In the genomic region with DNA sequence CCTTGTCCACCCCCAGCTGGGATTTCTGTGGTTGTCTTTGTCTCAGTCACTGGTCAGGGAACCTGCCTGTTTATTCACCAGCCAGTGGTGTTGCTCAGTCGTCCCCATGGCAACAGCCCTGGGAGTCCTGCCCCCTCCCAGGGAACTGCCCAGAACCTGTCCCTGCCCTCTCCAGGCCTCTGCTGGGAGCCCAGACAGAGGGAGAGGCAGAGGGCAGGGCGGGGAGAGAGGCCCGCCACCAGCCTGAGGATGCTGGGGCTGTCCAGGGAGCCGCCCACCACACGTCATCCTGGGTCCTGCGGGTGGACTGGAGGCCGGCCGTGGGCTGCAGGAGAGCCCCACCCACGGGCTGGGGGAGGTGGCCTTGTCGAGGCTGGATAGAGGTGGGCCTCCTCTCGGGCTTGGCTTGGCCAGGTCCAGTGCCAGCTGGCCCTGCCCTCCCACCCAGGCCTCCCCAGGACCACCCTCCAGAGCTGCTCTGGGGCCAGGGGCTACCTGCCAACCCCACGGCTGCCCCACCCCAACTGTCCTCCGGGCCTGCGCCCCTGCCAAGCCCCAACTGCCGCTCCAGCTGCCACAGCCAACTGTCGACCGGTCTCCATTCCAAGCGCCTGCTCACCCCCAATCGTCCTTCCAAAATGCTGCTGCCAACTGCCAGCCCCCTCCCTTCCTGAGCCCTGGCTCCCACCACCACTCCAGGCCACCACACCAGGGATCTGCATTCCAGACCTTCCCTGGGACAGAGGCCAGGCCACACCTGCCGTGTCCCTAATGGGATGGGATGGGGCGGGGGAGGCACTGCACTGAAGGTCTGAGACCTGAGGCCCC, we compare ENCODE assay signal across 8 cellular contexts. TPM values are rescaled to one million over a fixed set of nuclear protein-coding genes. Genes with fewer than 3 reads are reported as not detected.
A peak's percentile ranks its signal among the peaks of the same experiment; 100 is the strongest.
DNase-seq lines count a peak whose midpoint lies in the region; ATAC-seq and TF ChIP-seq lines count a peak whose summit lies in the region.

No MANE protein-coding gene starts in this region.

- no peaks in the 10 kb centered on the region for H4K20me1 ChIP-seq in OCI-LY7 (ENCODE audit: insufficient read depth, low read length)

- intact Hi-C loops in heart right ventricle (cut with DNase I): no loop called here
- intact Hi-C loops in OCI-LY7 (cut with micrococcal nuclease; ENCODE audit: unreplicated experiment): no loop called here

- H3K4me3 ChIP-seq in heart right ventricle: peak overlapping the region in 2 of 10 donors; percentile 11 to 12
- H3K4me3 ChIP-seq in OCI-LY7 (ENCODE audit: low read depth, low read length, poor library complexity, severe bottlenecking): no peak overlapping the region

- 21 to 28% methylated on average over 19 to 21 of the region's 21 CpGs for WGBS in heart right ventricle, 2 donors

- H3K9me3 ChIP-seq in heart right ventricle (no peaks in the 10 kb centered on the region), OCI-LY7 (ENCODE audit: low read length) (no peaks in the 10 kb centered on the region)

- peak; percentile 94 for DNase-seq in DMS79 (lab: John Stamatoyannopoulos, UW)
- DNase-seq in NCI-H187 treated with DMSO at 0.1 percent for 48 hours (lab: John Stamatoyannopoulos, UW): peak; percentile 23
- peak; percentile 87 to 92 for DNase-seq in heart right ventricle
- DNase-seq in pulmonary artery endothelial cell (ENCODE audit: low read depth, low spot score): peak; percentile 68
- DNase-seq in stimulated activated naive CD4-positive, alpha-beta T cell treated with Interleukin-2 at 50 U/mL for 16 hours (lab: John Stamatoyannopoulos, UW): no peak
- DNase-seq in OCI-LY7 (ENCODE audit: low spot score): no peak

- peaks cover 0 to 29% (median 0%) of the 10 kb centered on the region in 7 donors for H3K27me3 ChIP-seq in heart right ventricle

- no peaks in the 10 kb centered on the region for H3K9me2 ChIP-seq in OCI-LY7 (ENCODE audit: insufficient read depth, low read length)

- H3K27ac ChIP-seq in angular gyrus (ENCODE audit: low read depth, low read length): peak overlapping the region; percentile 40
- H3K27ac ChIP-seq in heart right ventricle: peak overlapping the region in 9 of 10 donors; percentile 36 to 98 (median 77)
- H3K27ac ChIP-seq in OCI-LY7 (ENCODE audit: low read depth, low read length, poor library complexity, severe bottlenecking): no peak overlapping the region

- CTCF ChIA-PET in OCI-LY7 (lab: Charles Lee; ENCODE audit: unreplicated experiment): no interaction called here

- H3K4me1 ChIP-seq in heart right ventricle (peaks cover 26 to 41% (median 37%) of the 10 kb centered on the region in 9 donors), OCI-LY7 (ENCODE audit: insufficient read depth, low read length, poor library complexity, severe bottlenecking) (no peaks in the 10 kb centered on the region)

- TF ChIP-seq CTCF in heart right ventricle (IDR thresholded peaks at IDR 0.05) (no peak), OCI-LY7 (conservative IDR thresholded peaks at IDR 0.05; ENCODE audit: low read length) (no peak)

- H3K36me3 ChIP-seq in heart right ventricle (no peaks in the 10 kb centered on the region), OCI-LY7 (ENCODE audit: insufficient read depth, low read length) (no peaks in the 10 kb centered on the region)

- POLR2A ChIA-PET in OCI-LY7 (lab: Charles Lee): no interaction called here

- H2AFZ ChIP-seq in OCI-LY7 (ENCODE audit: low read length): no peak overlapping the region

- no TSS peak for BruUV-seq in OCI-LY7 (replicated peaks; lab: Mats Ljungman, UMichigan)

- no peaks in the 10 kb centered on the region for H3K79me2 ChIP-seq in OCI-LY7 (ENCODE audit: insufficient read depth, low read depth, low read length)

- ATAC-seq in heart right ventricle (peak; percentile 75 to 91 (median 88)), HG02981 (IDR thresholded peaks at IDR 0.05; ENCODE audit: unreplicated experiment) (no peak)

- no peak overlapping the region for H3K4me2 ChIP-seq in OCI-LY7 (ENCODE audit: low read length)

RNA-seq across cellular contexts. Expression of gene ZBTB46, which starts 4.2 kb away (rescaled TPM):
- total RNA-seq in heart right ventricle (10 to 100 TPM; 10.2 to 25.4 (median 14.7) TPM), pulmonary artery endothelial cell (7.2 and 13.0 TPM in 2 replicates), OCI-LY7 (2022) (0.67 and 1.1 TPM in 2 replicates)
- polyA plus RNA-seq in heart right ventricle: 10 to 100 TPM in 1 of 2 donors, 1 to 10 TPM in 1; 5.6 to 10.3 TPM
- total RNA-seq in OCI-LY7 (2014; rRNA removed; shearing (Covaris generic)): 0.57 and 1.3 TPM in 2 replicates

RNA-seq across cellular contexts. Expression of gene ABHD16B, which starts 26.1 kb away (rescaled TPM):
- total RNA-seq in heart right ventricle (not detected), pulmonary artery endothelial cell (not detected in 2 replicates), OCI-LY7 (2022) (0.29 TPM in 1 of 2 replicates, not detected in the other)
- under 1 TPM; 0.32 to 0.59 TPM for polyA plus RNA-seq in heart right ventricle
- total RNA-seq in OCI-LY7 (2014; rRNA removed; shearing (Covaris generic)): not detected in 2 replicates

RNA-seq across cellular contexts. Expression of gene TPD52L2, which starts 29.8 kb away (rescaled TPM):
- total RNA-seq in heart right ventricle (10 to 100 TPM; 60.1 to 83.0 (median 72.8) TPM), pulmonary artery endothelial cell (139 and 153 TPM in 2 replicates), OCI-LY7 (2022) (47.0 and 51.0 TPM in 2 replicates)
- 100 to 1,000 TPM in 1 of 2 donors, 10 to 100 TPM in 1; 50.6 to 119 TPM for polyA plus RNA-seq in heart right ventricle
- 27.2 and 28.6 TPM in 2 replicates for total RNA-seq in OCI-LY7 (2014; rRNA removed; shearing (Covaris generic))

RNA-seq across cellular contexts. Expression of gene DNAJC5, which starts 59.7 kb away (rescaled TPM):
- total RNA-seq in heart right ventricle: 10 to 100 TPM; 32.8 to 52.2 (median 38.5) TPM
- polyA plus RNA-seq in heart right ventricle: 10 to 100 TPM; 19.5 to 23.8 TPM
- 106 and 113 TPM in 2 replicates for total RNA-seq in pulmonary artery endothelial cell
- 23.5 and 27.7 TPM in 2 replicates for total RNA-seq in OCI-LY7 (2014; rRNA removed; shearing (Covaris generic))
- total RNA-seq in OCI-LY7 (2022): 24.1 and 27.5 TPM in 2 replicates

Comparison
In these comparisons a context has a peak if more than half of its experiments do, and no peak if none do; other contexts are left out.
1. DNase-seq: peak in DMS79 (single experiment), NCI-H187 treated with DMSO at 0.1 percent for 48 hours (single experiment), heart right ventricle (2 of 2) and pulmonary artery endothelial cell (single experiment); none in stimulated activated naive CD4-positive, alpha-beta T cell treated with Interleukin-2 at 50 U/mL for 16 hours (single experiment) and OCI-LY7 (single experiment).